ENCODE assay signal across 9 cellular contexts in genomic region chr2:43239981-43240761, GRCh38. TPM values are rescaled to one million over a fixed set of nuclear protein-coding genes. Genes with fewer than 3 reads are reported as not detected.
DNase-seq lines count a peak whose midpoint lies in the region; ATAC-seq and TF ChIP-seq lines count a peak whose summit lies in the region.
"Had no signal": no experiment of that assay in that cellular context is flagged by ENCODE, and none has a peak within 500 bp of the region (broad histone marks: within the 10 kb centered on the region; RNA-seq: fewer than 3 reads in every experiment).

No MANE protein-coding gene starts in this region.

- H3K9ac ChIP-seq in subcutaneous abdominal adipose tissue (ENCODE audit: low read length in 5 of 5): peak overlapping the region in 1 of 5 donors; percentile 21

- H3K9me3 ChIP-seq in gastroesophageal sphincter (no peaks in the 10 kb centered on the region), subcutaneous abdominal adipose tissue (ENCODE audit: control insufficient read depth in 5 of 5, low read length in 5 of 5) (no peaks in the 10 kb centered on the region)

- no peak overlapping the region for H3K4me3 ChIP-seq in gastroesophageal sphincter
- H3K4me3 ChIP-seq in subcutaneous abdominal adipose tissue (ENCODE audit: low read depth in 1 of 5, low read length in 5 of 5): no peak overlapping the region

- TF ChIP-seq POLR2A in gastroesophageal sphincter (IDR thresholded peaks at IDR 0.05): no peak

- H3K4me1 ChIP-seq in gastroesophageal sphincter: peaks cover 0 to 18% (median 4%) of the 10 kb centered on the region in 3 donors
- peaks cover 3 to 36% (median 16%) of the 10 kb centered on the region in 5 donors for H3K4me1 ChIP-seq in subcutaneous abdominal adipose tissue (ENCODE audit: control insufficient read depth in 5 of 5, insufficient read depth in 5 of 5, low read length in 5 of 5)

- TF ChIP-seq CTCF in gastroesophageal sphincter (IDR thresholded peaks at IDR 0.05): no peak

- DNase-seq in NOMO-1 treated with DMSO at 0.1 percent for 48 hours (lab: John Stamatoyannopoulos, UW; ENCODE audit: unreplicated experiment) (peak; percentile 79), HPDE6-E6E7 (ENCODE audit: extremely low spot score) (no peak), NCI-H146 treated with DMSO at 0.1 percent for 48 hours (lab: John Stamatoyannopoulos, UW; ENCODE audit: unreplicated experiment) (no peak), A172 (ENCODE audit: low spot score) (no peak)
- no peak for DNase-seq in stimulated activated CD4-positive, alpha-beta T cell treated with anti-CD3 and anti-CD28 coated beads, Interleukin-4, amount 100 ng/mL, for 1 hour
- DNase-seq: dermis blood vessel endothelial cell had no signal

- ATAC-seq in GM19452 (IDR thresholded peaks at IDR 0.05; ENCODE audit: unreplicated experiment) (peak; percentile 63), gastroesophageal sphincter (no peak)

- WGBS in gastroesophageal sphincter (ENCODE audit: low coverage in 1 of 2), 2 donors: 83 to 90% methylated on average over 11 to 12 of the region's 13 CpGs

- H3K27me3 ChIP-seq in gastroesophageal sphincter (no peaks in the 10 kb centered on the region), subcutaneous abdominal adipose tissue (ENCODE audit: control insufficient read depth in 5 of 5, insufficient read depth in 4 of 5, low read length in 5 of 5) (no peaks in the 10 kb centered on the region)

- no peaks in the 10 kb centered on the region for H3K36me3 ChIP-seq in gastroesophageal sphincter
- peaks cover 0 to 4% (median 0%) of the 10 kb centered on the region in 5 donors for H3K36me3 ChIP-seq in subcutaneous abdominal adipose tissue (ENCODE audit: control insufficient read depth in 5 of 5, insufficient read depth in 5 of 5, low read length in 5 of 5)

- H3K27ac ChIP-seq in gastroesophageal sphincter: peak overlapping the region in 3 of 4 donors; percentile 24 to 51 (median 36)
- peak overlapping the region; percentile 1 for H3K27ac ChIP-seq in subcutaneous abdominal adipose tissue (ENCODE audit: low read depth, low read length)

- no peak for TF ChIP-seq EP300 in gastroesophageal sphincter (IDR thresholded peaks at IDR 0.05)

RNA-seq across cellular contexts. Expression of gene ZFP36L2, which starts 13.8 kb away (rescaled TPM):
- 10 to 100 TPM; 50.9 to 83.2 (median 73.4) TPM for total RNA-seq in gastroesophageal sphincter
- total RNA-seq in A172 (2014; rRNA removed; shearing (Covaris generic)): 0.55 and 1.4 TPM in 2 replicates

Comparison
In these comparisons a context has a peak if more than half of its experiments do, and no peak if none do; other contexts are left out.
1. RNA of gene ZFP36L2, which starts 13.8 kb away (total RNA-seq): 50.9 to 83.2 TPM in gastroesophageal sphincter; 0.55 to 1.4 TPM in A172; every median in the first group is over 10 times any median in the second.